Comparison of ENCODE assay signal across 1 cellular context in the genomic region with DNA sequence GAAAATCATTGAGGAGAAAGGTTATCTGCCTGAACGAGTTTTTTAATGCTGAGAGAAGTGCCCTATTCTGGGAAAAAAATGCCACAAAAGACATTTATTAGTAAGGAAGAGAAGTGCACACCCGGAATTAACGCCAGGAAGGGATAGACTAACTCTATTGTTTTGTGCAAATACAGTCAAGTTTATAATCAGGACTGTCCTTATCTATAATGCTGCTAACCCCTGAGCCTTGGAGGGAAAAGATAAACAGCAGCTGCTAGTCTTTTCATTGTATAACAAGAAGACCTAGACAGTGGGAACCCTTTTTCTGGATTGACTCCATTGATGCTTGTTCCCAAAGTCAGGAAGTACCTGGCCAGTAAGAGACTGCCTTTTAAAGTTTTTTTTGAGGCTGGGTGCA.
TF ChIP-seq lines count a peak whose summit lies in the region.

No MANE protein-coding gene starts in this region.

TF ChIP-seq in GM12878, 131 proteins besides CTCF, POLR2A, EP300 and RAD21:
- TF ChIP-seq, protein P1, sequence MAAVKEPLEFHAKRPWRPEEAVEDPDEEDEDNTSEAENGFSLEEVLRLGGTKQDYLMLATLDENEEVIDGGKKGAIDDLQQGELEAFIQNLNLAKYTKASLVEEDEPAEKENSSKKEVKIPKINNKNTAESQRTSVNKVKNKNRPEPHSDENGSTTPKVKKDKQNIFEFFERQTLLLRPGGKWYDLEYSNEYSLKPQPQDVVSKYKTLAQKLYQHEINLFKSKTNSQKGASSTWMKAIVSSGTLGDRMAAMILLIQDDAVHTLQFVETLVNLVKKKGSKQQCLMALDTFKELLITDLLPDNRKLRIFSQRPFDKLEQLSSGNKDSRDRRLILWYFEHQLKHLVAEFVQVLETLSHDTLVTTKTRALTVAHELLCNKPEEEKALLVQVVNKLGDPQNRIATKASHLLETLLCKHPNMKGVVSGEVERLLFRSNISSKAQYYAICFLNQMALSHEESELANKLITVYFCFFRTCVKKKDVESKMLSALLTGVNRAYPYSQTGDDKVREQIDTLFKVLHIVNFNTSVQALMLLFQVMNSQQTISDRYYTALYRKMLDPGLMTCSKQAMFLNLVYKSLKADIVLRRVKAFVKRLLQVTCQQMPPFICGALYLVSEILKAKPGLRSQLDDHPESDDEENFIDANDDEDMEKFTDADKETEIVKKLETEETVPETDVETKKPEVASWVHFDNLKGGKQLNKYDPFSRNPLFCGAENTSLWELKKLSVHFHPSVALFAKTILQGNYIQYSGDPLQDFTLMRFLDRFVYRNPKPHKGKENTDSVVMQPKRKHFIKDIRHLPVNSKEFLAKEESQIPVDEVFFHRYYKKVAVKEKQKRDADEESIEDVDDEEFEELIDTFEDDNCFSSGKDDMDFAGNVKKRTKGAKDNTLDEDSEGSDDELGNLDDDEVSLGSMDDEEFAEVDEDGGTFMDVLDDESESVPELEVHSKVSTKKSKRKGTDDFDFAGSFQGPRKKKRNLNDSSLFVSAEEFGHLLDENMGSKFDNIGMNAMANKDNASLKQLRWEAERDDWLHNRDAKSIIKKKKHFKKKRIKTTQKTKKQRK (IDR thresholded peaks at IDR 0.05; ENCODE audit: low read depth, low read length): no peak
- 0 out of 2 replicates have a peak, but pooled peaks have one; percentile 25 for TF ChIP-seq NFXL1 (IDR thresholded peaks at IDR 0.05; ENCODE audit: borderline replicate concordance)
